ENCODE assay signal across 1 cellular context in genomic region chr14:21510735-21511657, GRCh38.
TF ChIP-seq lines count a peak whose summit lies in the region.

METTL3 (minus strand) TSS chr14:21511340; CDS start chr14:21511223, 117 bp downstream.

TF ChIP-seq in HCT116, 20 proteins besides CTCF, POLR2A, EP300 and RAD21 (continued from another document):
- peak; percentile 99 for TF ChIP-seq EGR1 (IDR thresholded peaks at IDR 0.05; ENCODE audit: low read depth)
